Comparison of ENCODE assay signal across 32 cellular contexts in genomic region chr19:3899531-3900294, GRCh38. TPM values are rescaled to one million over a fixed set of nuclear protein-coding genes. Genes with fewer than 3 reads are reported as not detected.
DNase-seq lines count a peak whose midpoint lies in the region; ATAC-seq and TF ChIP-seq lines count a peak whose summit lies in the region.
"Had no signal": no experiment of that assay in that cellular context is flagged by ENCODE, and none has a peak within 500 bp of the region (broad histone marks: within the 10 kb centered on the region; RNA-seq: fewer than 3 reads in every experiment).

No MANE protein-coding gene starts in this region.

- no peaks in the 10 kb centered on the region for H3K9me3 ChIP-seq in ascending aorta
- peaks cover 0 to 2% of the 10 kb centered on the region in 2 donors for H3K9me3 ChIP-seq in transverse colon
- H3K9me3 ChIP-seq in A673 (ENCODE audit: low read depth, low read length, poor library complexity, severe bottlenecking): no peaks in the 10 kb centered on the region
- H3K9me3 ChIP-seq: adrenal gland, prostate gland, SK-N-SH, suprapubic skin had no signal

- no TSS peak for BruUV-seq in A673 (replicated peaks; lab: Mats Ljungman, UMichigan)

- WGBS in transverse colon (ENCODE audit: low coverage in 1 of 2), 2 donors: 52 to 83% methylated on average over 1 to 18 of the region's 18 CpGs

- no peak overlapping the region for H3K4me3 ChIP-seq in ascending aorta
- H3K4me3 ChIP-seq in transverse colon: no peak overlapping the region
- H3K4me3 ChIP-seq in A673 (ENCODE audit: low read depth, low read length, poor library complexity, severe bottlenecking): no peak overlapping the region
- H3K4me3 ChIP-seq: adrenal gland, cardiac muscle cell, prostate gland, spleen, suprapubic skin had no signal

- H3K27me3 ChIP-seq in ascending aorta: no peaks in the 10 kb centered on the region
- H3K27me3 ChIP-seq in transverse colon: no peaks in the 10 kb centered on the region
- no peaks in the 10 kb centered on the region for H3K27me3 ChIP-seq in A673 (replicated peaks; ENCODE audit: insufficient read depth, low read depth, low read length, poor library complexity)
- H3K27me3 ChIP-seq: adrenal gland, cardiac muscle cell had no signal

- no peak for DNase-seq in HEK293T (ENCODE audit: extremely low spot score)
- DNase-seq in ascending aorta (ENCODE audit: low spot score in 2 of 2): peak; percentile 10 to 68
- DNase-seq in myocyte (ENCODE audit: low read depth): peak; percentile 28
- peak; percentile 15 for DNase-seq in transverse colon
- no peak for DNase-seq in A673 (ENCODE audit: low spot score)
- no peak for DNase-seq in SIG-M5 (lab: John Stamatoyannopoulos, UW)
- DNase-seq: activated CD4-positive, alpha-beta T cell treated with anti-CD3 and anti-CD28 coated beads for 48 hours; activated naive CD4-positive, alpha-beta T cell; activated T-cell treated with anti-CD3 and anti-CD28 coated beads, Interleukin-2, amount 50 U/mL, for 24 hours; AML-193; dermis blood vessel endothelial cell; DMS53; glutamatergic neuron; KBM-7; MV-4-11; NCI-H1694 treated with DMSO at 0.1 percent for 48 hours; NCI-H69; RPMI8226; SK-N-SH; spleen; stimulated activated CD4-positive, alpha-beta T cell treated with anti-CD3 and anti-CD28 coated beads, Interleukin-2, amount 100 ng/mL, for 48 hours; T-helper 17 cell had no signal

- H3K4me1 ChIP-seq in ascending aorta (no peaks in the 10 kb centered on the region), transverse colon (peaks cover 0 to 7% (median 0%) of the 10 kb centered on the region in 4 donors), A673 (ENCODE audit: insufficient read depth, low read length, poor library complexity, severe bottlenecking) (no peaks in the 10 kb centered on the region)
- H3K4me1 ChIP-seq: adrenal gland, prostate gland, spleen, suprapubic skin had no signal

- in situ Hi-C loops in transverse colon (cut with MboI; ENCODE audit: low pct_ligation_motif_present in 1 of 4, low pct_unique_long_range_greater_than_20kb in 1 of 4, low sequenced_read_pairs in 3 of 4): loop anchor here in 1 of 4 donors (25.0 kb wide), 1 partner anchor 637 kb away; no protein-coding TSS in a partner anchor

- no peak for TF ChIP-seq POLR2A in transverse colon (IDR thresholded peaks at IDR 0.05)

- TF ChIP-seq EP300 in transverse colon (IDR thresholded peaks at IDR 0.05; ENCODE audit: low read depth): no peak

- CTCF ChIA-PET in HEK293T (lab: Yijun Ruan, JAX) (interaction anchor here (0.5 kb wide), 1 partner anchor 267 kb away, joined by 3 read pairs; no protein-coding TSS in a partner anchor), A673 (lab: Charles Lee) (no interaction called here)

- POLR2A ChIA-PET in HEK293T (lab: Yijun Ruan, JAX) (no interaction called here), A673 (lab: Charles Lee; ENCODE audit: low non-redundant PET) (no interaction called here)

- no peak for TF ChIP-seq CTCF in ascending aorta (IDR thresholded peaks at IDR 0.05)
- TF ChIP-seq CTCF in transverse colon (IDR thresholded peaks at IDR 0.05): no peak
- TF ChIP-seq CTCF in A673 (conservative IDR thresholded peaks at IDR 0.05; ENCODE audit: low read depth, low read length): no peak

- intact Hi-C loops in ascending aorta (cut with DNase I): no loop called here
- intact Hi-C loops in transverse colon (cut with DNase I; ENCODE audit: low total_unique reads): no loop called here
- intact Hi-C loops in A673 (cut with micrococcal nuclease; ENCODE audit: unreplicated experiment): no loop called here

- ATAC-seq in GM19455 (IDR thresholded peaks at IDR 0.05; ENCODE audit: unreplicated experiment): no peak
- ATAC-seq: stimulated activated effector memory CD8-positive, alpha-beta T cell treated with anti-CD3 and anti-CD28 coated beads, Interleukin-12 subunit alpha, Interleukin-12 subunit beta, amount 100 ng/mL, for 72 hours; T-helper 17 cell had no signal

- H3K27ac ChIP-seq in ascending aorta: no peak overlapping the region
- H3K27ac ChIP-seq in transverse colon: peak overlapping the region in 2 of 4 donors; percentile 25 to 43
- H3K27ac ChIP-seq in A673 (ENCODE audit: low read depth, low read length, poor library complexity, severe bottlenecking): no peak overlapping the region
- H3K27ac ChIP-seq: adrenal gland, cardiac muscle cell, prostate gland, spleen, suprapubic skin had no signal

- H3K36me3 ChIP-seq in ascending aorta (no peaks in the 10 kb centered on the region), transverse colon (no peaks in the 10 kb centered on the region), A673 (ENCODE audit: insufficient read depth, low read length, poor library complexity, severe bottlenecking) (no peaks in the 10 kb centered on the region)
- H3K36me3 ChIP-seq: adrenal gland, cardiac muscle cell, prostate gland, spleen, suprapubic skin had no signal

TF ChIP-seq in HEK293T, 16 proteins besides CTCF, POLR2A, EP300 and RAD21:
- TF ChIP-seq PKNOX1 (IDR thresholded peaks at IDR 0.05) (peak; percentile 35; the same call in 1 of the 2 replicates), ELF4 (IDR thresholded peaks at IDR 0.05) (no peak)

RNA-seq across cellular contexts. Expression of gene ATCAY, which starts 19.2 kb away (rescaled TPM):
- total RNA-seq in ascending aorta (not detected), myocyte (not detected in 2 replicates), transverse colon (under 1 TPM in 3 of 4 donors, not detected in 1; 0.32 to 0.60 (median 0.55) TPM), A673 (2021) (0.76 and 0.95 TPM in 2 replicates)
- polyA plus RNA-seq in myocyte (2012): 0.13 TPM
- total RNA-seq: activated CD8-positive, alpha-beta memory T cell treated with anti-CD3 and anti-CD28 coated beads for 36 hours; dermis blood vessel endothelial cell; HT-29; kidney epithelial cell; lung microvascular endothelial cell; spleen; suprapubic skin had no signal
- polyA plus RNA-seq: spleen had no signal

RNA-seq across cellular contexts. Expression of gene ZFR2, which starts 30.9 kb away (rescaled TPM):
- total RNA-seq in ascending aorta: not detected
- not detected in 2 replicates for total RNA-seq in myocyte
- not detected for polyA plus RNA-seq in myocyte (2012)
- not detected for total RNA-seq in transverse colon
- total RNA-seq in A673 (2021): 1.7 and 2.0 TPM in 2 replicates
- total RNA-seq: HT-29, lung microvascular endothelial cell had no signal

RNA-seq across cellular contexts. Expression of gene NMRK2, which starts 33.2 kb away (rescaled TPM):
- total RNA-seq in ascending aorta (not detected), myocyte (31.9 and 75.7 TPM in 2 replicates), transverse colon (under 1 TPM in 1 of 4 donors, not detected in 3; 0.41 TPM), A673 (2021) (not detected in 2 replicates)
- 3.1 TPM for polyA plus RNA-seq in myocyte (2012)
- total RNA-seq: activated CD8-positive, alpha-beta memory T cell treated with anti-CD3 and anti-CD28 coated beads for 36 hours; dermis blood vessel endothelial cell; HT-29; kidney epithelial cell; lung microvascular endothelial cell; spleen; suprapubic skin; T-helper 17 cell had no signal
- polyA plus RNA-seq: SK-N-SH had no signal

Comparison
In these comparisons a context has a peak if more than half of its experiments do, and no peak if none do; other contexts are left out.
1. DNase-seq: peak in ascending aorta (2 of 2), myocyte (single experiment) and transverse colon (single experiment); none in HEK293T (single experiment), A673 (single experiment) and SIG-M5 (single experiment).
2. RNA of gene NMRK2, which starts 33.2 kb away (total RNA-seq): 31.9 to 75.7 TPM in myocyte; 0.41 TPM in transverse colon, not detected in ascending aorta (single experiment) and not detected in A673; every median in the first group is over 10 times any median in the second.